18 cellular contexts compared by ENCODE assay signal in the genomic region with DNA sequence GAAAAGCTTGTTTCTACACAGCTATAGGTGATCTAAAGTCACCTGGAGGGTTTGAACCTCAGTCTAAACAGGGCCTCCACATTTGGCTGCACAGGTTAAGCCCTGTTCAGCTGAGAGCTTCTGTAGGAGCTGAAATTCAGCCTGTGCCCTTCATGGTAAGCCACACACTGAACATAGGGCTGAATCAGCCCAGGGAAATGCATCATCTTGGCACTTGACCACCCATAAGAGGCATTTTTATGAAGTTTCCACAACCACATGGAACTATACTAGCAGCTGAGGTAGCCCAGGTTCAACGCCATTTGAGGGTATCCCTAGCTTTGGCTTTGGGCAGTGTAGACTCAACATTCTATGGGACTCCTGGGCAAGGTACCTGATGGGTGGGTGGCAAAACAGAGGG.
"Had no signal": no experiment of that assay in that cellular context is flagged by ENCODE, and none has a peak within 500 bp of the region (broad histone marks: within the 10 kb centered on the region; RNA-seq: fewer than 3 reads in every experiment).

No MANE protein-coding gene starts in this region.

- H3K27ac Mint-ChIP-seq: naive thymus-derived CD8-positive, alpha-beta T cell; type B pancreatic cell had no signal

- H3K4me3 ChIP-seq: coronary artery, dorsolateral prefrontal cortex, heart right ventricle, right atrium auricular region, smooth muscle cell had no signal

- H3K4me1 ChIP-seq: right atrium auricular region had no signal

- DNase-seq: dorsolateral prefrontal cortex; effector CD8-positive, alpha-beta T cell; heart right ventricle; hypothalamus; kidney glomerular epithelial cell; naive thymus-derived CD8-positive, alpha-beta T cell; posterior cingulate gyrus; stimulated activated CD4-positive, alpha-beta T cell treated with anti-CD3 and anti-CD28 coated beads, Interleukin-2, amount 100 ng/mL, for 48 hours; stimulated activated naive CD4-positive, alpha-beta T cell treated with Interleukin-2 at 50 U/mL for 16 hours had no signal

- H3K9me3 ChIP-seq: heart right ventricle, neutrophil, right atrium auricular region had no signal

- H3K27ac ChIP-seq: coronary artery, dorsolateral prefrontal cortex, heart right ventricle, neutrophil, right atrium auricular region had no signal

- H3K36me3 Mint-ChIP-seq: naive thymus-derived CD8-positive, alpha-beta T cell; type B pancreatic cell had no signal

- H3K36me3 ChIP-seq: heart right ventricle, neutrophil, right atrium auricular region had no signal

- H3K4me1 Mint-ChIP-seq: naive thymus-derived CD8-positive, alpha-beta T cell had no signal

- ATAC-seq: esophagus mucosa; heart right ventricle; naive thymus-derived CD8-positive, alpha-beta T cell had no signal

- H3K27me3 ChIP-seq: right atrium auricular region had no signal

- FAIRE-seq: frontal cortex, islet of Langerhans, urothelium cell line had no signal

- H3K4me3 Mint-ChIP-seq: naive thymus-derived CD8-positive, alpha-beta T cell; type B pancreatic cell had no signal

- H3K9me3 Mint-ChIP-seq: naive thymus-derived CD8-positive, alpha-beta T cell had no signal
